Comparison of ENCODE assay signal across 1 cellular context in the genomic region with DNA sequence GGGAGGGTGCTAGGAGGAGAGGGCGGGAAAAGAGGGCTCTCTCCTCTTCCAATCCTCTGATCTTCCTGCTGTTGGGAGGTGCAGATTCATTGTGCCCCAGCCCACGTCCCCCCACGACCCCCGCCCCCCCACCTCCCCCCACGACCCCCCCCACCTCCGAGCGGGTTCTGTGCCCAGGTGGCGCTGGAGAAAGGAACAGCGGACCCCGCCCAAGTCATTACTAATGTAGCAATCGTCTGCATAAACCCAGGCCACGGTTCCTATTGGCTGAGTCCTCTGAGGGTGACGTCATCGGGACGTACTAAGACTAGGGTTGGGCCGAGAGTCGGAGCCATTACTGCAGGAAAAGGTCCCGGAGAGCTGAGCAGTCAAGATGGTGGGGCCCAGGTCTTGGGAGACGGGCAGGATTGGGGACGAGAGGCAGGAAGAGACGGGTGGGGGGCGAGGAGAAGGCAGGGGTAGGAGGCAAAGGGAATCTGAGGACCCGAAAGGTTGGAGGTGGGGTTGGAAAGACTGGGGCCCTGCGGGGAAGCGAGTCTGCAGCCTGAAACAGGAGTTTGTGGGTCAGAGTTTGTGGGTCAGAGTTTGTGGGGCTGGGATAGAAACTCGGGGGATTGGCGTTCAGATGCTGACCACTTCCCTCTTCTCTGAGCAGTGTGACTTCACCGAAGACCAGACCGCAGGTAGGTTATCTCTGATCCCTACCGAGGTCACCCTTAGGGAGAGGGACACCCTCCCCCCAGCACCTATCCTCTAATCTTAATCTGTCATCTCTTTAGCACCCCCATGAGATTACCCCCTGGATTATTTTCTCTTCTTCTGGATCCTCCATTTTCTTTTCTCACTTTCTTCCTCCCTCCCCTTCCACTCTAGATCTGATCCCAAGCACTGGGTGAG.
TF ChIP-seq lines count a peak whose summit lies in the region.

A gene (plus strand): TSS at position 331 of the 897 bp plus-strand sequence. CDS start 43 bp downstream, at position 374.

TF ChIP-seq in GM12878, 131 proteins besides CTCF, POLR2A, EP300 and RAD21 (continued from another document and continues in another):
- TF ChIP-seq, protein P1, sequence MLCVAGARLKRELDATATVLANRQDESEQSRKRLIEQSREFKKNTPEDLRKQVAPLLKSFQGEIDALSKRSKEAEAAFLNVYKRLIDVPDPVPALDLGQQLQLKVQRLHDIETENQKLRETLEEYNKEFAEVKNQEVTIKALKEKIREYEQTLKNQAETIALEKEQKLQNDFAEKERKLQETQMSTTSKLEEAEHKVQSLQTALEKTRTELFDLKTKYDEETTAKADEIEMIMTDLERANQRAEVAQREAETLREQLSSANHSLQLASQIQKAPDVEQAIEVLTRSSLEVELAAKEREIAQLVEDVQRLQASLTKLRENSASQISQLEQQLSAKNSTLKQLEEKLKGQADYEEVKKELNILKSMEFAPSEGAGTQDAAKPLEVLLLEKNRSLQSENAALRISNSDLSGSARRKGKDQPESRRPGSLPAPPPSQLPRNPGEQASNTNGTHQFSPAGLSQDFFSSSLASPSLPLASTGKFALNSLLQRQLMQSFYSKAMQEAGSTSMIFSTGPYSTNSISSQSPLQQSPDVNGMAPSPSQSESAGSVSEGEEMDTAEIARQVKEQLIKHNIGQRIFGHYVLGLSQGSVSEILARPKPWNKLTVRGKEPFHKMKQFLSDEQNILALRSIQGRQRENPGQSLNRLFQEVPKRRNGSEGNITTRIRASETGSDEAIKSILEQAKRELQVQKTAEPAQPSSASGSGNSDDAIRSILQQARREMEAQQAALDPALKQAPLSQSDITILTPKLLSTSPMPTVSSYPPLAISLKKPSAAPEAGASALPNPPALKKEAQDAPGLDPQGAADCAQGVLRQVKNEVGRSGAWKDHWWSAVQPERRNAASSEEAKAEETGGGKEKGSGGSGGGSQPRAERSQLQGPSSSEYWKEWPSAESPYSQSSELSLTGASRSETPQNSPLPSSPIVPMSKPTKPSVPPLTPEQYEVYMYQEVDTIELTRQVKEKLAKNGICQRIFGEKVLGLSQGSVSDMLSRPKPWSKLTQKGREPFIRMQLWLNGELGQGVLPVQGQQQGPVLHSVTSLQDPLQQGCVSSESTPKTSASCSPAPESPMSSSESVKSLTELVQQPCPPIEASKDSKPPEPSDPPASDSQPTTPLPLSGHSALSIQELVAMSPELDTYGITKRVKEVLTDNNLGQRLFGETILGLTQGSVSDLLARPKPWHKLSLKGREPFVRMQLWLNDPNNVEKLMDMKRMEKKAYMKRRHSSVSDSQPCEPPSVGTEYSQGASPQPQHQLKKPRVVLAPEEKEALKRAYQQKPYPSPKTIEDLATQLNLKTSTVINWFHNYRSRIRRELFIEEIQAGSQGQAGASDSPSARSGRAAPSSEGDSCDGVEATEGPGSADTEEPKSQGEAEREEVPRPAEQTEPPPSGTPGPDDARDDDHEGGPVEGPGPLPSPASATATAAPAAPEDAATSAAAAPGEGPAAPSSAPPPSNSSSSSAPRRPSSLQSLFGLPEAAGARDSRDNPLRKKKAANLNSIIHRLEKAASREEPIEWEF (IDR thresholded peaks at IDR 0.05; ENCODE audit: insufficient replicate concordance, low read depth, low read length): no peak
- TF ChIP-seq SIX5 (IDR thresholded peaks at IDR 0.05; ENCODE audit: low read depth, low read length, severe bottlenecking) (no peak), TCF7 (IDR thresholded peaks at IDR 0.05; ENCODE audit: borderline replicate concordance) (no peak), SREBF1 (IDR thresholded peaks at IDR 0.05; ENCODE audit: low read length) (no peak), ASH2L (IDR thresholded peaks at IDR 0.05; ENCODE audit: borderline replicate concordance, low read depth) (no peak), CREB1 (IDR thresholded peaks at IDR 0.05; ENCODE audit: low read depth) (peak; percentile 95), POLR2AphosphoS2 (IDR thresholded peaks at IDR 0.05; ENCODE audit: low read depth, low read length) (peak; percentile 99), BRCA1 (IDR thresholded peaks at IDR 0.05; ENCODE audit: low read depth, low read length) (no peak), JUND (IDR thresholded peaks at IDR 0.05; ENCODE audit: low read depth, low read length) (peak; percentile 98), NR2F1 (conservative IDR thresholded peaks at IDR 0.05) (no peak; the same call in none of the 2 replicates), IRF4 (IDR thresholded peaks at IDR 0.05; ENCODE audit: low read depth, low read length) (no peak; the same call in 1 of the 2 replicates), NRF1 (conservative IDR thresholded peaks at IDR 0.05; ENCODE audit: low read depth, low read length) (no peak), BACH1 (IDR thresholded peaks at IDR 0.05; ENCODE audit: borderline replicate concordance) (peak; percentile 88; the same call in 1 of the 2 replicates), SRF (IDR thresholded peaks at IDR 0.05; ENCODE audit: low read depth in 2 of 2, low read length in 2 of 2) (no peak), YY1 (IDR thresholded peaks at IDR 0.05; ENCODE audit: low read depth, low read length) (peak; percentile 95), ZNF384 (IDR thresholded peaks at IDR 0.05; ENCODE audit: borderline replicate concordance, low read depth, low read length) (no peak), ATF7 (IDR thresholded peaks at IDR 0.05; ENCODE audit: low read depth) (peak; percentile 100), RCOR1 (conservative IDR thresholded peaks at IDR 0.05; ENCODE audit: low read depth, low read length) (no peak), ETV6 (conservative IDR thresholded peaks at IDR 0.05 in 1 of 2, IDR thresholded peaks at IDR 0.05 in 1 of 2; ENCODE audit: borderline replicate concordance in 1 of 2, low read depth in 1 of 2) (no peak), POLR2AphosphoS5 (IDR thresholded peaks at IDR 0.05; ENCODE audit: low read length) (peak; percentile 99), SMAD1 (IDR thresholded peaks at IDR 0.05; ENCODE audit: low read depth, partially characterized antibody) (peak; percentile 93), MTA3 (IDR thresholded peaks at IDR 0.05; ENCODE audit: borderline replicate concordance, low read length) (peak; percentile 68; the same call in 1 of the 2 replicates), ZNF274 (IDR thresholded peaks at IDR 0.05; ENCODE audit: insufficient read depth, insufficient read length) (no peak), PAX5 (IDR thresholded peaks at IDR 0.05; ENCODE audit: borderline replicate concordance, low read depth, low read length) (no peak; the same call in 1 of the 2 replicates), KDM1A (IDR thresholded peaks at IDR 0.05; ENCODE audit: borderline replicate concordance) (no peak), KLF5 (IDR thresholded peaks at IDR 0.05; ENCODE audit: partially characterized antibody) (peak; percentile 58), SPI1 (IDR thresholded peaks at IDR 0.05; ENCODE audit: borderline replicate concordance, insufficient read depth, low read depth, low read length) (peak; percentile 88), ZNF217 (IDR thresholded peaks at IDR 0.05) (no peak), BCL11A (IDR thresholded peaks at IDR 0.05; ENCODE audit: low read depth, low read length) (0 out of 2 replicates have a peak, but pooled peaks have one; percentile 21), CHD1 (IDR thresholded peaks at IDR 0.05; ENCODE audit: low read depth, low read length) (no peak)
- TF ChIP-seq, protein P2, sequence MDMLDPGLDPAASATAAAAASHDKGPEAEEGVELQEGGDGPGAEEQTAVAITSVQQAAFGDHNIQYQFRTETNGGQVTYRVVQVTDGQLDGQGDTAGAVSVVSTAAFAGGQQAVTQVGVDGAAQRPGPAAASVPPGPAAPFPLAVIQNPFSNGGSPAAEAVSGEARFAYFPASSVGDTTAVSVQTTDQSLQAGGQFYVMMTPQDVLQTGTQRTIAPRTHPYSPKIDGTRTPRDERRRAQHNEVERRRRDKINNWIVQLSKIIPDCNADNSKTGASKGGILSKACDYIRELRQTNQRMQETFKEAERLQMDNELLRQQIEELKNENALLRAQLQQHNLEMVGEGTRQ (IDR thresholded peaks at IDR 0.05; ENCODE audit: borderline replicate concordance, low read depth, low read length): no peak
- TF ChIP-seq, protein P3, sequence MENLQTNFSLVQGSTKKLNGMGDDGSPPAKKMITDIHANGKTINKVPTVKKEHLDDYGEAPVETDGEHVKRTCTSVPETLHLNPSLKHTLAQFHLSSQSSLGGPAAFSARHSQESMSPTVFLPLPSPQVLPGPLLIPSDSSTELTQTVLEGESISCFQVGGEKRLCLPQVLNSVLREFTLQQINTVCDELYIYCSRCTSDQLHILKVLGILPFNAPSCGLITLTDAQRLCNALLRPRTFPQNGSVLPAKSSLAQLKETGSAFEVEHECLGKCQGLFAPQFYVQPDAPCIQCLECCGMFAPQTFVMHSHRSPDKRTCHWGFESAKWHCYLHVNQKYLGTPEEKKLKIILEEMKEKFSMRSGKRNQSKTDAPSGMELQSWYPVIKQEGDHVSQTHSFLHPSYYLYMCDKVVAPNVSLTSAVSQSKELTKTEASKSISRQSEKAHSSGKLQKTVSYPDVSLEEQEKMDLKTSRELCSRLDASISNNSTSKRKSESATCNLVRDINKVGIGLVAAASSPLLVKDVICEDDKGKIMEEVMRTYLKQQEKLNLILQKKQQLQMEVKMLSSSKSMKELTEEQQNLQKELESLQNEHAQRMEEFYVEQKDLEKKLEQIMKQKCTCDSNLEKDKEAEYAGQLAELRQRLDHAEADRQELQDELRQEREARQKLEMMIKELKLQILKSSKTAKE (IDR thresholded peaks at IDR 0.05; ENCODE audit: low read depth, poor library complexity, severe bottlenecking): peak; percentile 61
- TF ChIP-seq, protein P4, sequence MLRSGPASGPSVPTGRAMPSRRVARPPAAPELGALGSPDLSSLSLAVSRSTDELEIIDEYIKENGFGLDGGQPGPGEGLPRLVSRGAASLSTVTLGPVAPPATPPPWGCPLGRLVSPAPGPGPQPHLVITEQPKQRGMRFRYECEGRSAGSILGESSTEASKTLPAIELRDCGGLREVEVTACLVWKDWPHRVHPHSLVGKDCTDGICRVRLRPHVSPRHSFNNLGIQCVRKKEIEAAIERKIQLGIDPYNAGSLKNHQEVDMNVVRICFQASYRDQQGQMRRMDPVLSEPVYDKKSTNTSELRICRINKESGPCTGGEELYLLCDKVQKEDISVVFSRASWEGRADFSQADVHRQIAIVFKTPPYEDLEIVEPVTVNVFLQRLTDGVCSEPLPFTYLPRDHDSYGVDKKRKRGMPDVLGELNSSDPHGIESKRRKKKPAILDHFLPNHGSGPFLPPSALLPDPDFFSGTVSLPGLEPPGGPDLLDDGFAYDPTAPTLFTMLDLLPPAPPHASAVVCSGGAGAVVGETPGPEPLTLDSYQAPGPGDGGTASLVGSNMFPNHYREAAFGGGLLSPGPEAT (IDR thresholded peaks at IDR 0.05; ENCODE audit: low read depth): peak; percentile 73
- TF ChIP-seq, protein P5, sequence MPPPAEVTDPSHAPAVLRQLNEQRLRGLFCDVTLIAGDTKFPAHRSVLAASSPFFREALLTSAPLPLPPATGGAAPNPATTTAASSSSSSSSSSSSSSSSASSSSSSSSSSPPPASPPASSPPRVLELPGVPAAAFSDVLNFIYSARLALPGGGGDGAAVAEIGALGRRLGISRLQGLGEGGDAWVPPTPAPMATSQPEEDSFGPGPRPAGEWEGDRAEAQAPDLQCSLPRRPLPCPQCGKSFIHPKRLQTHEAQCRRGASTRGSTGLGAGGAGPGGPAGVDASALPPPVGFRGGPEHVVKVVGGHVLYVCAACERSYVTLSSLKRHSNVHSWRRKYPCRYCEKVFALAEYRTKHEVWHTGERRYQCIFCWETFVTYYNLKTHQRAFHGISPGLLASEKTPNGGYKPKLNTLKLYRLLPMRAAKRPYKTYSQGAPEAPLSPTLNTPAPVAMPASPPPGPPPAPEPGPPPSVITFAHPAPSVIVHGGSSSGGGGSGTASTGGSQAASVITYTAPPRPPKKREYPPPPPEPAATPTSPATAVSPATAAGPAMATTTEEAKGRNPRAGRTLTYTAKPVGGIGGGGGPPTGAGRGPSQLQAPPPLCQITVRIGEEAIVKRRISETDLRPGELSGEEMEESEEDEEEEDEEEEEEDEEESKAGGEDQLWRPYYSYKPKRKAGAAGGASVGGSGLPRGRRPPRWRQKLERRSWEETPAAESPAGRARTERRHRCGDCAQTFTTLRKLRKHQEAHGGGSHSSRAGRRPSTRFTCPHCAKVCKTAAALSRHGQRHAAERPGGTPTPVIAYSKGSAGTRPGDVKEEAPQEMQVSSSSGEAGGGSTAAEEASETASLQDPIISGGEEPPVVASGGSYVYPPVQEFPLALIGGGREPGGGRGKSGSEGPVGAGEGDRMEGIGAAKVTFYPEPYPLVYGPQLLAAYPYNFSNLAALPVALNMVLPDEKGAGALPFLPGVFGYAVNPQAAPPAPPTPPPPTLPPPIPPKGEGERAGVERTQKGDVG (CRISPR knock-in tag; IDR thresholded peaks at IDR 0.05): peak; percentile 90
- TF ChIP-seq, protein P6, sequence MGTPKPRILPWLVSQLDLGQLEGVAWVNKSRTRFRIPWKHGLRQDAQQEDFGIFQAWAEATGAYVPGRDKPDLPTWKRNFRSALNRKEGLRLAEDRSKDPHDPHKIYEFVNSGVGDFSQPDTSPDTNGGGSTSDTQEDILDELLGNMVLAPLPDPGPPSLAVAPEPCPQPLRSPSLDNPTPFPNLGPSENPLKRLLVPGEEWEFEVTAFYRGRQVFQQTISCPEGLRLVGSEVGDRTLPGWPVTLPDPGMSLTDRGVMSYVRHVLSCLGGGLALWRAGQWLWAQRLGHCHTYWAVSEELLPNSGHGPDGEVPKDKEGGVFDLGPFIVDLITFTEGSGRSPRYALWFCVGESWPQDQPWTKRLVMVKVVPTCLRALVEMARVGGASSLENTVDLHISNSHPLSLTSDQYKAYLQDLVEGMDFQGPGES (IDR thresholded peaks at IDR 0.05): no peak
- TF ChIP-seq, protein P7, sequence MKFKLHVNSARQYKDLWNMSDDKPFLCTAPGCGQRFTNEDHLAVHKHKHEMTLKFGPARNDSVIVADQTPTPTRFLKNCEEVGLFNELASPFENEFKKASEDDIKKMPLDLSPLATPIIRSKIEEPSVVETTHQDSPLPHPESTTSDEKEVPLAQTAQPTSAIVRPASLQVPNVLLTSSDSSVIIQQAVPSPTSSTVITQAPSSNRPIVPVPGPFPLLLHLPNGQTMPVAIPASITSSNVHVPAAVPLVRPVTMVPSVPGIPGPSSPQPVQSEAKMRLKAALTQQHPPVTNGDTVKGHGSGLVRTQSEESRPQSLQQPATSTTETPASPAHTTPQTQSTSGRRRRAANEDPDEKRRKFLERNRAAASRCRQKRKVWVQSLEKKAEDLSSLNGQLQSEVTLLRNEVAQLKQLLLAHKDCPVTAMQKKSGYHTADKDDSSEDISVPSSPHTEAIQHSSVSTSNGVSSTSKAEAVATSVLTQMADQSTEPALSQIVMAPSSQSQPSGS (IDR thresholded peaks at IDR 0.05; ENCODE audit: low read length): peak; percentile 88
- TF ChIP-seq, protein P8, sequence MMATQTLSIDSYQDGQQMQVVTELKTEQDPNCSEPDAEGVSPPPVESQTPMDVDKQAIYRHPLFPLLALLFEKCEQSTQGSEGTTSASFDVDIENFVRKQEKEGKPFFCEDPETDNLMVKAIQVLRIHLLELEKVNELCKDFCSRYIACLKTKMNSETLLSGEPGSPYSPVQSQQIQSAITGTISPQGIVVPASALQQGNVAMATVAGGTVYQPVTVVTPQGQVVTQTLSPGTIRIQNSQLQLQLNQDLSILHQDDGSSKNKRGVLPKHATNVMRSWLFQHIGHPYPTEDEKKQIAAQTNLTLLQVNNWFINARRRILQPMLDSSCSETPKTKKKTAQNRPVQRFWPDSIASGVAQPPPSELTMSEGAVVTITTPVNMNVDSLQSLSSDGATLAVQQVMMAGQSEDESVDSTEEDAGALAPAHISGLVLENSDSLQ (IDR thresholded peaks at IDR 0.05): peak; percentile 50
